ENCODE assay signal across 19 cellular contexts in genomic region chr9:120608421-120608820, GRCh38. TPM values are rescaled to one million over a fixed set of nuclear protein-coding genes. Genes with fewer than 3 reads are reported as not detected.
A peak's percentile ranks its signal among the peaks of the same experiment; 100 is the strongest.
DNase-seq lines count a peak whose midpoint lies in the region; ATAC-seq, FAIRE-seq and TF ChIP-seq lines count a peak whose summit lies in the region.
"Had no signal": no experiment of that assay in that cellular context is flagged by ENCODE, and none has a peak within 500 bp of the region (broad histone marks: within the 10 kb centered on the region; RNA-seq: fewer than 3 reads in every experiment).

No MANE protein-coding gene starts in this region.

- H3K4me1 Mint-ChIP-seq in CD4-positive, CD25-positive, alpha-beta regulatory T cell: no peaks in the 10 kb centered on the region

- H3K4me3 Mint-ChIP-seq in CD4-positive, CD25-positive, alpha-beta regulatory T cell: no peak overlapping the region
- H3K4me3 Mint-ChIP-seq: CD8-positive, alpha-beta memory T cell had no signal

- no peak for ATAC-seq in CD4-positive, CD25-positive, alpha-beta regulatory T cell (ENCODE audit: low read depth in 2 of 2)
- ATAC-seq in RWPE2 (ENCODE audit: low read depth) (peak; percentile 97), GM18858 (IDR thresholded peaks at IDR 0.05; ENCODE audit: unreplicated experiment) (no peak)

- dilution Hi-C loops in keratinocyte (cut with MboI; ENCODE audit: extremely low pct_ligation_motif_present, low sequenced_read_pairs): no loop called here

- H3K4me3 ChIP-seq in CD4-positive, CD25-positive, alpha-beta regulatory T cell (ENCODE audit: low read depth, low read length): no peak overlapping the region
- H3K4me3 ChIP-seq in RWPE2 (ENCODE audit: severe bottlenecking): no peak overlapping the region
- no peak overlapping the region for H3K4me3 ChIP-seq in keratinocyte (ENCODE audit: control insufficient read depth in 2 of 3, extremely low read depth in 1 of 3, insufficient read depth in 2 of 3, low read depth in 1 of 3, low read length in 3 of 3)
- H3K4me3 ChIP-seq: HAP-1, SK-N-MC had no signal

- no peak overlapping the region for H2AFZ ChIP-seq in keratinocyte (ENCODE audit: control insufficient read depth, low read length)

- peak overlapping the region in 2 of 3 donors; percentile 1 to 94 for H3K27ac Mint-ChIP-seq in CD4-positive, CD25-positive, alpha-beta regulatory T cell

- H3K9me3 Mint-ChIP-seq in CD4-positive, CD25-positive, alpha-beta regulatory T cell: no peaks in the 10 kb centered on the region
- H3K9me3 Mint-ChIP-seq: CD8-positive, alpha-beta memory T cell had no signal

- H3K36me3 ChIP-seq in CD4-positive, CD25-positive, alpha-beta regulatory T cell (ENCODE audit: control insufficient read depth, insufficient read depth, low read length): peaks cover 47% of the 10 kb centered on the region
- H3K36me3 ChIP-seq in RWPE2 (ENCODE audit: low read depth) (peaks cover 32% of the 10 kb centered on the region), keratinocyte (ENCODE audit: control insufficient read depth in 2 of 2, extremely low read depth in 1 of 2, insufficient read depth in 2 of 2, low read length in 2 of 2) (peaks cover 2% of the 10 kb centered on the region in 2 experiments)

- no peaks in the 10 kb centered on the region for H3K9me1 ChIP-seq in keratinocyte (ENCODE audit: control insufficient read depth, extremely low read depth, insufficient read depth, low read length)

- H3K27ac ChIP-seq in CD4-positive, CD25-positive, alpha-beta regulatory T cell (ENCODE audit: insufficient read depth, low read length, poor library complexity, severe bottlenecking): no peak overlapping the region
- H3K27ac ChIP-seq in RWPE2 (ENCODE audit: poor library complexity, severe bottlenecking): peak overlapping the region; percentile 87
- peak overlapping the region; percentile 61 for H3K27ac ChIP-seq in keratinocyte (ENCODE audit: control insufficient read depth, insufficient read depth, low read length)
- H3K27ac ChIP-seq: SK-N-MC had no signal

- no peaks in the 10 kb centered on the region for H3K27me3 Mint-ChIP-seq in CD4-positive, CD25-positive, alpha-beta regulatory T cell
- H3K27me3 Mint-ChIP-seq: CD8-positive, alpha-beta memory T cell had no signal

- H3K27me3 ChIP-seq in CD4-positive, CD25-positive, alpha-beta regulatory T cell (ENCODE audit: control insufficient read depth, insufficient read depth, low read length): no peaks in the 10 kb centered on the region
- H3K27me3 ChIP-seq in RWPE2 (ENCODE audit: insufficient read depth, poor library complexity, severe bottlenecking) (no peaks in the 10 kb centered on the region), keratinocyte (ENCODE audit: control insufficient read depth, extremely low read depth, insufficient read depth, low read length) (no peaks in the 10 kb centered on the region)

- peaks cover 30% of the 10 kb centered on the region for H3K36me3 Mint-ChIP-seq in CD4-positive, CD25-positive, alpha-beta regulatory T cell

- TF ChIP-seq CTCF in RWPE2 (IDR thresholded peaks at IDR 0.05; ENCODE audit: poor library complexity, severe bottlenecking): no peak
- no peak for TF ChIP-seq CTCF in keratinocyte (optimal IDR thresholded peaks at IDR 0.05 in 1 of 3, IDR thresholded peaks at IDR 0.05 in 1 of 3, conservative IDR thresholded peaks at IDR 0.05 in 1 of 3; ENCODE audit: extremely low read depth in 1 of 3, insufficient read depth in 2 of 3, low read length in 3 of 3)

- H3K9ac ChIP-seq in keratinocyte (ENCODE audit: control insufficient read depth, extremely low read depth, insufficient read depth, low read length): no peak overlapping the region

- no peak for DNase-seq in CD4-positive, CD25-positive, alpha-beta regulatory T cell
- DNase-seq in HCEC 1CT: peak; percentile 26
- no peak for DNase-seq in RWPE2 (ENCODE audit: low spot score)
- no peak for DNase-seq in keratinocyte (ENCODE audit: low read depth, low spot score)
- DNase-seq in NCI-H748 (lab: John Stamatoyannopoulos, UW; ENCODE audit: unreplicated experiment): no peak
- DNase-seq in SHP77 treated with DMSO at 0.1 percent for 48 hours (lab: John Stamatoyannopoulos, UW): no peak
- no peak for DNase-seq in RPMI8226
- DNase-seq: CD8-positive, alpha-beta memory T cell; NCI-H1092 treated with DMSO at 0.1 percent for 48 hours; NCI-H146; NCI-H2081; NCI-H510A; NCI-H82; Right ventricle myocardium superior; T-helper 1 cell had no signal

- no peaks in the 10 kb centered on the region for H4K20me1 ChIP-seq in keratinocyte (ENCODE audit: control insufficient read depth, extremely low read depth, insufficient read depth, low read length)

- no peaks in the 10 kb centered on the region for H3K4me1 ChIP-seq in CD4-positive, CD25-positive, alpha-beta regulatory T cell (ENCODE audit: control insufficient read depth, insufficient read depth, low read length, poor library complexity, severe bottlenecking)
- H3K4me1 ChIP-seq in RWPE2 (ENCODE audit: insufficient read depth, poor library complexity, severe bottlenecking) (peaks cover 42% of the 10 kb centered on the region), keratinocyte (ENCODE audit: control insufficient read depth, extremely low read depth, insufficient read depth, low read length) (peaks cover 53% of the 10 kb centered on the region)
- H3K4me1 ChIP-seq: HAP-1 had no signal

- peak; percentile 97 for FAIRE-seq in keratinocyte (lab: Jason Lieb, UNC)
- FAIRE-seq: A204.1 had no signal

- no peaks in the 10 kb centered on the region for H3K79me2 ChIP-seq in keratinocyte (ENCODE audit: control insufficient read depth, insufficient read depth, low read length)

- H3K4me2 ChIP-seq in keratinocyte (ENCODE audit: control insufficient read depth, extremely low read depth, insufficient read depth, low read depth, low read length): peak overlapping the region; percentile 33

- H3K9me3 ChIP-seq in CD4-positive, CD25-positive, alpha-beta regulatory T cell (ENCODE audit: control insufficient read depth in 2 of 2, low read length in 2 of 2): no peaks in the 10 kb centered on the region
- H3K9me3 ChIP-seq in RWPE2 (ENCODE audit: severe bottlenecking) (no peaks in the 10 kb centered on the region), keratinocyte (ENCODE audit: control insufficient read depth, low read depth, low read length) (no peaks in the 10 kb centered on the region)
- H3K9me3 ChIP-seq: HAP-1 had no signal

RNA-seq across cellular contexts. Expression of gene CDK5RAP2, which starts 28.5 kb away (rescaled TPM):
- 64.5 TPM for total RNA-seq in CD4-positive, CD25-positive, alpha-beta regulatory T cell
- 10 to 100 TPM; 14.6 to 20.0 (median 16.7) TPM for polyA plus RNA-seq in CD4-positive, CD25-positive, alpha-beta regulatory T cell
- polyA plus RNA-seq in keratinocyte: 22.4 to 28.5 TPM (median 23.5 TPM) in 3 replicates
- polyA plus RNA-seq in keratinocyte (2011; ENCODE audit: low read depth): 27.5 TPM
- polyA plus RNA-seq in keratinocyte (2011; cell fraction: cytosol; rRNA removed): 20.1 and 20.3 TPM in 2 replicates
- polyA plus RNA-seq in keratinocyte (2011; cell fraction: nucleus; rRNA removed): 59.2 and 60.4 TPM in 2 replicates
- 13.5 and 24.7 TPM in 2 replicates for polyA plus RNA-seq in keratinocyte (2012; ENCODE audit: low replicate concordance)
- polyA minus RNA-seq in keratinocyte: 24.5 to 49.3 TPM (median 32.8 TPM) in 3 replicates
- polyA minus RNA-seq in keratinocyte (2011; cell fraction: cytosol; rRNA and poly(A)+ RNA removed): 14.6 TPM
- 40.6 and 70.7 TPM in 2 replicates for polyA minus RNA-seq in keratinocyte (2011; cell fraction: nucleus; rRNA and poly(A)+ RNA removed)
